In genomic region chr11:126359431-126360048, GRCh38 we compare ENCODE assay signal across 9 cellular contexts. TPM values are rescaled to one million over a fixed set of nuclear protein-coding genes. Genes with fewer than 3 reads are reported as not detected.
A peak's percentile ranks its signal among the peaks of the same experiment; 100 is the strongest.
DNase-seq lines count a peak whose midpoint lies in the region; ATAC-seq and TF ChIP-seq lines count a peak whose summit lies in the region.
"Had no signal": no experiment of that assay in that cellular context is flagged by ENCODE, and none has a peak within 500 bp of the region (broad histone marks: within the 10 kb centered on the region; RNA-seq: fewer than 3 reads in every experiment).

No MANE protein-coding gene starts in this region.

- no peak overlapping the region for H2BK15ac ChIP-seq in mesendoderm (replicated peaks; ENCODE audit: low read depth)

- DNase-seq in A673 (ENCODE audit: low spot score), result peak; percentile 74
- DNase-seq in NCI-H2171 (lab: John Stamatoyannopoulos, UW), result peak; percentile 77
- peak; percentile 28 for DNase-seq in ecto neural progenitor cell (ENCODE audit: low spot score)
- DNase-seq in mesendoderm, result no peak
- DNase-seq in DMS114 treated with DMSO at 0.1 percent for 48 hours (lab: John Stamatoyannopoulos, UW; ENCODE audit: unreplicated experiment), result no peak
- no peak for DNase-seq in NCI-H128 (lab: John Stamatoyannopoulos, UW; ENCODE audit: unreplicated experiment)
- DNase-seq in stimulated activated effector memory CD8-positive, alpha-beta T cell treated with anti-CD3 and anti-CD28 coated beads, Interleukin-12 subunit alpha, Interleukin-12 subunit beta, amount 100 ng/mL, for 72 hours (ENCODE audit: low spot score in 2 of 2), result no peak

- H3K4me1 ChIP-seq in A673 (ENCODE audit: insufficient read depth, low read length, poor library complexity, severe bottlenecking) (peaks cover 30% of the 10 kb centered on the region), mesendoderm (ENCODE audit: control insufficient read depth, low read depth, low read length) (peaks cover 3% of the 10 kb centered on the region)

- H2BK5ac ChIP-seq in mesendoderm (ENCODE audit: low read length), result no peak overlapping the region

- H3K4me3 Mint-ChIP-seq in stimulated activated effector memory CD8-positive, alpha-beta T cell treated with anti-CD3 and anti-CD28 coated beads, Interleukin-12 subunit alpha, Interleukin-12 subunit beta, amount 100 ng/mL, for 72 hours, result no peak overlapping the region
- H3K4me3 Mint-ChIP-seq: central memory CD8-positive, alpha-beta T cell had no signal

- ATAC-seq in HG03354 (IDR thresholded peaks at IDR 0.05; ENCODE audit: poor library complexity, severe bottlenecking, unreplicated experiment), result no peak
- ATAC-seq in stimulated activated effector memory CD8-positive, alpha-beta T cell treated with anti-CD3 and anti-CD28 coated beads, Interleukin-12 subunit alpha, Interleukin-12 subunit beta, amount 100 ng/mL, for 72 hours, result no peak

- no peak overlapping the region for H3K4me2 ChIP-seq in mesendoderm (ENCODE audit: low read length)

- no peaks in the 10 kb centered on the region for H3K9me3 Mint-ChIP-seq in stimulated activated effector memory CD8-positive, alpha-beta T cell treated with anti-CD3 and anti-CD28 coated beads, Interleukin-12 subunit alpha, Interleukin-12 subunit beta, amount 100 ng/mL, for 72 hours
- H3K9me3 Mint-ChIP-seq: central memory CD8-positive, alpha-beta T cell had no signal

- H3K27me3 ChIP-seq in A673 (replicated peaks; ENCODE audit: insufficient read depth, low read depth, low read length, poor library complexity), result no peaks in the 10 kb centered on the region
- H3K27me3 ChIP-seq in mesendoderm (ENCODE audit: insufficient read depth, low read length, poor library complexity), result no peaks in the 10 kb centered on the region

- H3K4ac ChIP-seq in mesendoderm (ENCODE audit: low read depth, low read length), result no peak overlapping the region

- H3K79me1 ChIP-seq in mesendoderm (ENCODE audit: low read length), result peaks cover 14% of the 10 kb centered on the region

- peaks cover 6% of the 10 kb centered on the region for H3K36me3 Mint-ChIP-seq in stimulated activated effector memory CD8-positive, alpha-beta T cell treated with anti-CD3 and anti-CD28 coated beads, Interleukin-12 subunit alpha, Interleukin-12 subunit beta, amount 100 ng/mL, for 72 hours

- no peaks in the 10 kb centered on the region for H3K9me3 ChIP-seq in A673 (ENCODE audit: low read depth, low read length, poor library complexity, severe bottlenecking)

- H3K9ac ChIP-seq in mesendoderm (ENCODE audit: low read length), result peak overlapping the region; percentile 6

- no peak overlapping the region for H3K18ac ChIP-seq in mesendoderm (ENCODE audit: low read length)

- BruUV-seq in A673 (replicated peaks; lab: Mats Ljungman, UMichigan), result no TSS peak

- H3K36me3 ChIP-seq in A673 (ENCODE audit: insufficient read depth, low read length, poor library complexity, severe bottlenecking) (no peaks in the 10 kb centered on the region), mesendoderm (ENCODE audit: control insufficient read depth, insufficient read depth, low read length) (no peaks in the 10 kb centered on the region)

- H4K8ac ChIP-seq in mesendoderm (ENCODE audit: low read depth, low read length), result no peak overlapping the region

- H3K27ac Mint-ChIP-seq in stimulated activated effector memory CD8-positive, alpha-beta T cell treated with anti-CD3 and anti-CD28 coated beads, Interleukin-12 subunit alpha, Interleukin-12 subunit beta, amount 100 ng/mL, for 72 hours, result no peak overlapping the region

- H3K4me3 ChIP-seq in A673 (ENCODE audit: low read depth, low read length, poor library complexity, severe bottlenecking), result no peak overlapping the region
- H3K4me3 ChIP-seq in mesendoderm (ENCODE audit: low read length), result no peak overlapping the region

- no peak overlapping the region for H4K5ac ChIP-seq in mesendoderm (ENCODE audit: low read length)

- no peak overlapping the region for H2AK5ac ChIP-seq in mesendoderm (ENCODE audit: low read length)

- no CpG with 5 or more reads among the region's 16 CpGs for WGBS in mesendoderm (ENCODE audit: extremely low coverage, insufficient coverage, low lambda C conversion rate)

- intact Hi-C loops in A673 (cut with micrococcal nuclease; ENCODE audit: unreplicated experiment), result no loop called here

- H3K56ac ChIP-seq in mesendoderm (ENCODE audit: low read length), result no peak overlapping the region

- peaks cover 32% of the 10 kb centered on the region for H3K4me1 Mint-ChIP-seq in stimulated activated effector memory CD8-positive, alpha-beta T cell treated with anti-CD3 and anti-CD28 coated beads, Interleukin-12 subunit alpha, Interleukin-12 subunit beta, amount 100 ng/mL, for 72 hours

- CTCF ChIA-PET in A673 (lab: Charles Lee), result interaction anchor here (1.0 kb wide), 1 partner anchor 49 kb away, joined by 3 read pairs; no protein-coding TSS in a partner anchor

- TF ChIP-seq CTCF in A673 (conservative IDR thresholded peaks at IDR 0.05; ENCODE audit: low read depth, low read length), result no peak

- H3K27ac ChIP-seq in A673 (ENCODE audit: low read depth, low read length, poor library complexity, severe bottlenecking), result peak overlapping the region; percentile 3
- no peak overlapping the region for H3K27ac ChIP-seq in mesendoderm (ENCODE audit: low read depth, low read length)

- POLR2A ChIA-PET in A673 (lab: Charles Lee; ENCODE audit: low non-redundant PET), result no interaction called here

- H3K79me2 ChIP-seq in mesendoderm (ENCODE audit: control insufficient read depth, insufficient read depth, low read length), result peaks cover 7% of the 10 kb centered on the region

- no peak overlapping the region for H3K23ac ChIP-seq in mesendoderm (ENCODE audit: low read length)

- no peak overlapping the region for H2BK120ac ChIP-seq in mesendoderm (ENCODE audit: low read depth, low read length)

RNA-seq across cellular contexts. Expression of gene ST3GAL4, which starts 4.1 kb away (rescaled TPM):
- 26.4 and 29.9 TPM in 2 replicates for total RNA-seq in A673 (2021)
- 8.4 TPM for polyA plus RNA-seq in mesendoderm (2013, experiment 1 of 2)
- polyA plus RNA-seq in mesendoderm (2013, experiment 2 of 2), result 8.7 TPM

RNA-seq across cellular contexts. Expression of gene DCPS, which starts 55.7 kb away (rescaled TPM):
- total RNA-seq in A673 (2021), result 31.2 and 38.4 TPM in 2 replicates
- 20.0 TPM for polyA plus RNA-seq in mesendoderm (2013, experiment 1 of 2)
- 20.1 TPM for polyA plus RNA-seq in mesendoderm (2013, experiment 2 of 2)

Comparison
In these comparisons a context has a peak if more than half of its experiments do, and no peak if none do; other contexts are left out.
1. DNase-seq: peak in A673 (single experiment), NCI-H2171 (single experiment) and ecto neural progenitor cell (single experiment); none in mesendoderm (single experiment), DMS114 treated with DMSO at 0.1 percent for 48 hours (single experiment), NCI-H128 (single experiment) and stimulated activated effector memory CD8-positive, alpha-beta T cell treated with anti-CD3 and anti-CD28 coated beads, Interleukin-12 subunit alpha, Interleukin-12 subunit beta, amount 100 ng/mL, for 72 hours (0 of 2).